15 cellular contexts compared by ENCODE assay signal in genomic region chr13:43374621-43375020, GRCh38.
DNase-seq lines count a peak whose midpoint lies in the region; ATAC-seq and TF ChIP-seq lines count a peak whose summit lies in the region.
"Had no signal": no experiment of that assay in that cellular context is flagged by ENCODE, and none has a peak within 500 bp of the region (broad histone marks: within the 10 kb centered on the region; RNA-seq: fewer than 3 reads in every experiment).

No MANE protein-coding gene starts in this region.

- no peak overlapping the region for H3K4me2 ChIP-seq in fibroblast of lung (ENCODE audit: extremely low read depth, insufficient read depth, low read length)
- H3K4me2 ChIP-seq in PC-9: no peak overlapping the region

- no TSS peak for BruUV-seq in PC-9 (replicated peaks; lab: Mats Ljungman, UMichigan)

- no peak overlapping the region for H3K27ac ChIP-seq in heart left ventricle
- H3K27ac ChIP-seq in right cardiac atrium (ENCODE audit: low read length): no peak overlapping the region
- H3K27ac ChIP-seq in SK-N-MC: no peak overlapping the region
- H3K27ac ChIP-seq in fibroblast of lung (ENCODE audit: insufficient read depth, low read length): no peak overlapping the region
- no peak overlapping the region for H3K27ac ChIP-seq in spleen
- no peak overlapping the region for H3K27ac ChIP-seq in PC-9
- H3K27ac ChIP-seq in gastrocnemius medialis: no peak overlapping the region
- H3K27ac ChIP-seq: dorsolateral prefrontal cortex had no signal

- H3K79me2 ChIP-seq in fibroblast of lung (ENCODE audit: control insufficient read depth, insufficient read depth, low read length) (no peaks in the 10 kb centered on the region), PC-9 (ENCODE audit: low read depth) (no peaks in the 10 kb centered on the region)

- H2AFZ ChIP-seq in fibroblast of lung (ENCODE audit: low read length) (no peak overlapping the region), PC-9 (no peak overlapping the region)

- TF ChIP-seq POLR2A in heart left ventricle (IDR thresholded peaks at IDR 0.05) (no peak), spleen (IDR thresholded peaks at IDR 0.05) (no peak), gastrocnemius medialis (IDR thresholded peaks at IDR 0.05) (no peak)

- H3K4me1 ChIP-seq in heart left ventricle (peaks cover 0 to 22% (median 12%) of the 10 kb centered on the region in 12 donors), right cardiac atrium (ENCODE audit: control insufficient read depth, insufficient read depth, low read length) (no peaks in the 10 kb centered on the region), fibroblast of lung (ENCODE audit: control insufficient read depth, extremely low read depth, insufficient read depth, low read length) (no peaks in the 10 kb centered on the region), spleen (peaks cover 0 to 18% (median 0%) of the 10 kb centered on the region in 6 donors), PC-9 (replicated peaks; ENCODE audit: insufficient read depth) (no peaks in the 10 kb centered on the region), gastrocnemius medialis (peaks cover 10 to 14% of the 10 kb centered on the region in 2 donors)

- H3K9me3 ChIP-seq in heart left ventricle (peaks cover 0 to 10% (median 1%) of the 10 kb centered on the region in 12 donors), right cardiac atrium (ENCODE audit: control insufficient read depth, low read length) (no peaks in the 10 kb centered on the region), SK-N-MC (ENCODE audit: low read depth, low read length) (no peaks in the 10 kb centered on the region), fibroblast of lung (ENCODE audit: control insufficient read depth, insufficient read depth, low read depth, low read length) (no peaks in the 10 kb centered on the region), spleen (peaks cover 0 to 10% (median 4%) of the 10 kb centered on the region in 8 donors), PC-9 (ENCODE audit: insufficient read depth, low read depth) (no peaks in the 10 kb centered on the region), gastrocnemius medialis (no peaks in the 10 kb centered on the region)

- H3K36me3 ChIP-seq in heart left ventricle: no peaks in the 10 kb centered on the region
- no peaks in the 10 kb centered on the region for H3K36me3 ChIP-seq in SK-N-MC (ENCODE audit: insufficient read depth, low read length)
- H3K36me3 ChIP-seq in fibroblast of lung (ENCODE audit: control insufficient read depth, insufficient read depth, low read length): no peaks in the 10 kb centered on the region
- no peaks in the 10 kb centered on the region for H3K36me3 ChIP-seq in spleen
- H3K36me3 ChIP-seq in PC-9 (ENCODE audit: low read depth): no peaks in the 10 kb centered on the region
- H3K36me3 ChIP-seq in gastrocnemius medialis: no peaks in the 10 kb centered on the region

- H3K9ac ChIP-seq in SK-N-MC (ENCODE audit: insufficient read length): no peak overlapping the region
- H3K9ac ChIP-seq in fibroblast of lung (ENCODE audit: insufficient read depth, low read length): no peak overlapping the region

- intact Hi-C loops in heart left ventricle (cut with DNase I) (no loop called here), right cardiac atrium (cut with DNase I) (no loop called here), spleen (cut with DNase I; ENCODE audit: low total_unique reads) (no loop called here), PC-9 (cut with micrococcal nuclease; ENCODE audit: unreplicated experiment) (no loop called here), gastrocnemius medialis (cut with DNase I; ENCODE audit: low total_unique reads) (no loop called here)

- no peaks in the 10 kb centered on the region for H3K9me2 ChIP-seq in PC-9 (ENCODE audit: insufficient read depth)

- H4K20me1 ChIP-seq in fibroblast of lung (ENCODE audit: control insufficient read depth, extremely low read depth, insufficient read depth, low read length) (no peaks in the 10 kb centered on the region), PC-9 (ENCODE audit: insufficient read depth) (no peaks in the 10 kb centered on the region)

- no peaks in the 10 kb centered on the region for H3F3A ChIP-seq in PC-9 (ENCODE audit: insufficient read depth, low read depth)

- CTCF ChIA-PET in PC-9 (lab: Charles Lee): no interaction called here

- ATAC-seq in heart left ventricle: peak in 3 of 4 donors; percentile 42 to 63 (median 46)
- ATAC-seq in right cardiac atrium: no peak
- ATAC-seq in HG03457 (IDR thresholded peaks at IDR 0.05; ENCODE audit: unreplicated experiment): no peak
- no peak for ATAC-seq in gastrocnemius medialis
- ATAC-seq: activated naive CD4-positive, alpha-beta T cell treated with anti-CD3 and anti-CD28 coated beads, Interleukin-2, amount 50 U/mL, for 72 hours; T-helper 17 cell had no signal

- in situ Hi-C loops in gastrocnemius medialis (cut with MboI; ENCODE audit: low sequenced_read_pairs in 4 of 4): no loop called here

- TF ChIP-seq CTCF in heart left ventricle (IDR thresholded peaks at IDR 0.05): no peak
- no peak for TF ChIP-seq CTCF in fibroblast of lung (conservative IDR thresholded peaks at IDR 0.05 in 1 of 2, IDR thresholded peaks at IDR 0.05 in 1 of 2; ENCODE audit: low read depth in 1 of 2, low read length in 2 of 2)
- no peak for TF ChIP-seq CTCF in spleen (IDR thresholded peaks at IDR 0.05 in 8 of 11, conservative IDR thresholded peaks at IDR 0.05 in 3 of 11)
- no peak for TF ChIP-seq CTCF in PC-9 (conservative IDR thresholded peaks at IDR 0.05)
- TF ChIP-seq CTCF in gastrocnemius medialis (IDR thresholded peaks at IDR 0.05 in 4 of 5, conservative IDR thresholded peaks at IDR 0.05 in 1 of 5): no peak

- POLR2A ChIA-PET in PC-9 (lab: Charles Lee; ENCODE audit: unreplicated experiment): no interaction called here

- H3K27me3 ChIP-seq in heart left ventricle (no peaks in the 10 kb centered on the region), right cardiac atrium (ENCODE audit: control insufficient read depth, insufficient read depth) (no peaks in the 10 kb centered on the region), fibroblast of lung (ENCODE audit: control insufficient read depth, insufficient read depth, low read length) (no peaks in the 10 kb centered on the region), spleen (replicated peaks in 1 of 7) (no peaks in the 10 kb centered on the region), PC-9 (ENCODE audit: insufficient read depth, low read depth) (no peaks in the 10 kb centered on the region), gastrocnemius medialis (no peaks in the 10 kb centered on the region)
- H3K27me3 ChIP-seq: dorsolateral prefrontal cortex had no signal

- no peak for DNase-seq in heart left ventricle
- DNase-seq in right cardiac atrium: no peak
- peak; percentile 24 for DNase-seq in SK-N-MC (ENCODE audit: low read depth, low spot score)
- DNase-seq in fibroblast of lung (ENCODE audit: low read depth in 2 of 2): peak; percentile 44 to 89
- DNase-seq in spleen: no peak
- no peak for DNase-seq in PC-9
- DNase-seq in gastrocnemius medialis: no peak
- DNase-seq: activated CD8-positive, alpha-beta memory T cell treated with anti-CD3 and anti-CD28 coated beads for 24 hours; dorsolateral prefrontal cortex; midbrain; NCI-H187 treated with DMSO at 0.1 percent for 48 hours; NK-92 treated with Interleukin-12 subunit alpha and Interleukin-12 subunit beta, amount 100 ng/mL, for 24 hours; T-helper 17 cell had no signal

- WGBS in heart left ventricle, 4 donors: 59 to 82% (median 65%) methylated on average over 1 of the region's 1 CpG
- WGBS in right cardiac atrium: 63% methylated on average over 1 of the region's 1 CpG
- 5 to 23% (median 13%) methylated on average over 1 of the region's 1 CpG for WGBS in spleen, 5 donors

- H3K4me3 ChIP-seq in heart left ventricle (no peak overlapping the region), right cardiac atrium (ENCODE audit: low read length) (no peak overlapping the region), SK-N-MC (no peak overlapping the region), fibroblast of lung (replicated peaks in 1 of 4; ENCODE audit: control extremely low read depth in 1 of 4, insufficient read depth in 1 of 4, low read depth in 3 of 4, low read length in 4 of 4) (no peak overlapping the region), spleen (no peak overlapping the region), PC-9 (no peak overlapping the region), gastrocnemius medialis (no peak overlapping the region)
- H3K4me3 ChIP-seq: dorsolateral prefrontal cortex had no signal

Comparison
In these comparisons a context has a peak if more than half of its experiments do, and no peak if none do; other contexts are left out.
1. ATAC-seq: peak in heart left ventricle (3 of 4); none in right cardiac atrium (0 of 2), HG03457 (single experiment) and gastrocnemius medialis (0 of 2).
2. DNase-seq: peak in SK-N-MC (single experiment) and fibroblast of lung (2 of 2); none in heart left ventricle (0 of 5), right cardiac atrium (0 of 3), spleen (single experiment), PC-9 (0 of 2) and gastrocnemius medialis (0 of 2).